ENCODE assay signal across 8 cellular contexts in genomic region chr5:134466241-134467069, GRCh38. TPM values are rescaled to one million over a fixed set of nuclear protein-coding genes. Genes with fewer than 3 reads are reported as not detected.
DNase-seq lines count a peak whose midpoint lies in the region; ATAC-seq and TF ChIP-seq lines count a peak whose summit lies in the region.

No MANE protein-coding gene starts in this region.

- no peaks in the 10 kb centered on the region for H3K27me3 ChIP-seq in A673 (replicated peaks; ENCODE audit: insufficient read depth, low read depth, low read length, poor library complexity)
- no peaks in the 10 kb centered on the region for H3K27me3 ChIP-seq in endodermal cell (ENCODE audit: control insufficient read depth, insufficient read depth, low read length, poor library complexity, severe bottlenecking)

- H3K27ac ChIP-seq in A673 (ENCODE audit: low read depth, low read length, poor library complexity, severe bottlenecking) (peak overlapping the region; percentile 91), endodermal cell (ENCODE audit: low read depth, low read length) (peak overlapping the region; percentile 15)

- no peaks in the 10 kb centered on the region for H3K36me3 ChIP-seq in A673 (ENCODE audit: insufficient read depth, low read length, poor library complexity, severe bottlenecking)
- no peaks in the 10 kb centered on the region for H3K36me3 ChIP-seq in endodermal cell (ENCODE audit: control insufficient read depth, insufficient read depth, low read length)

- CTCF ChIA-PET in A673 (lab: Charles Lee), result interaction anchor here (0.6 kb wide), 1 partner anchor 32 kb away, joined by 3 read pairs; no protein-coding TSS in a partner anchor

- BruUV-seq in A673 (replicated peaks; lab: Mats Ljungman, UMichigan), result TSS peak; percentile 83

- DNase-seq in A673 (ENCODE audit: low spot score) (peak; percentile 95), NCI-H748 (lab: John Stamatoyannopoulos, UW; ENCODE audit: unreplicated experiment) (peak; percentile 80), endodermal cell (peak; percentile 95), lung microvascular endothelial cell (ENCODE audit: low read depth in 2 of 2) (peak; percentile 81 to 93)
- peak; percentile 7 for DNase-seq in activated CD8-positive, alpha-beta memory T cell treated with anti-CD3 and anti-CD28 coated beads, Interleukin-2, amount 50 U/mL, for 24 hours (ENCODE audit: extremely low read depth)
- peak; percentile 9 to 71 for DNase-seq in stimulated activated effector memory CD8-positive, alpha-beta T cell treated with anti-CD3 and anti-CD28 coated beads, Interleukin-12 subunit alpha, Interleukin-12 subunit beta, amount 100 ng/mL, for 72 hours (ENCODE audit: low spot score in 2 of 2)

- POLR2A ChIA-PET in A673 (lab: Charles Lee; ENCODE audit: low non-redundant PET), result interaction anchor here (0.5 to 0.6 kb wide), 3 partner anchors 59 to 101 kb away, joined by 3 to 8 read pairs (median 4); no protein-coding TSS in a partner anchor

- intact Hi-C loops in A673 (cut with micrococcal nuclease; ENCODE audit: unreplicated experiment), result loop anchor here (5.0 kb wide), 2 partner anchors 54 to 61 kb away; partner anchors contain the start of genes CDKN2AIPNL and JADE2

- H3K27me3 Mint-ChIP-seq in endodermal cell (ENCODE audit: insufficient read depth), result no peaks in the 10 kb centered on the region

- H3K9ac ChIP-seq in endodermal cell (ENCODE audit: extremely low read depth, low read length, poor library complexity, severe bottlenecking), result peak overlapping the region; percentile 86

- no peaks in the 10 kb centered on the region for H3K9me3 ChIP-seq in A673 (ENCODE audit: low read depth, low read length, poor library complexity, severe bottlenecking)
- no peaks in the 10 kb centered on the region for H3K9me3 ChIP-seq in endodermal cell (ENCODE audit: control insufficient read depth, low read length)

- peak overlapping the region; percentile 97 for H3K27ac Mint-ChIP-seq in endodermal cell
- H3K27ac Mint-ChIP-seq in stimulated activated effector memory CD8-positive, alpha-beta T cell treated with anti-CD3 and anti-CD28 coated beads, Interleukin-12 subunit alpha, Interleukin-12 subunit beta, amount 100 ng/mL, for 72 hours, result peak overlapping the region; percentile 87

- peaks cover 14% of the 10 kb centered on the region for H3K4me1 Mint-ChIP-seq in endodermal cell
- peaks cover 14% of the 10 kb centered on the region for H3K4me1 Mint-ChIP-seq in stimulated activated effector memory CD8-positive, alpha-beta T cell treated with anti-CD3 and anti-CD28 coated beads, Interleukin-12 subunit alpha, Interleukin-12 subunit beta, amount 100 ng/mL, for 72 hours

- H3K4me3 ChIP-seq in A673 (ENCODE audit: low read depth, low read length, poor library complexity, severe bottlenecking) (peak overlapping the region; percentile 54), endodermal cell (ENCODE audit: low read length) (peak overlapping the region; percentile 85)

- no peak for TF ChIP-seq CTCF in A673 (conservative IDR thresholded peaks at IDR 0.05; ENCODE audit: low read depth, low read length)
- no peak for TF ChIP-seq CTCF in endodermal cell (conservative IDR thresholded peaks at IDR 0.05)

- no peaks in the 10 kb centered on the region for H3K36me3 Mint-ChIP-seq in endodermal cell (ENCODE audit: low read depth)
- no peaks in the 10 kb centered on the region for H3K36me3 Mint-ChIP-seq in stimulated activated effector memory CD8-positive, alpha-beta T cell treated with anti-CD3 and anti-CD28 coated beads, Interleukin-12 subunit alpha, Interleukin-12 subunit beta, amount 100 ng/mL, for 72 hours

- peaks cover 3% of the 10 kb centered on the region for H3K9me3 Mint-ChIP-seq in endodermal cell
- no peaks in the 10 kb centered on the region for H3K9me3 Mint-ChIP-seq in stimulated activated effector memory CD8-positive, alpha-beta T cell treated with anti-CD3 and anti-CD28 coated beads, Interleukin-12 subunit alpha, Interleukin-12 subunit beta, amount 100 ng/mL, for 72 hours

- 5 to 7% methylated on average over 11 to 26 of the region's 26 CpGs for WGBS in endodermal cell (ENCODE audit: insufficient coverage in 1 of 2, insufficient read length in 1 of 2), 2 experiments

- H3K4me1 ChIP-seq in A673 (ENCODE audit: insufficient read depth, low read length, poor library complexity, severe bottlenecking), result peaks cover 16% of the 10 kb centered on the region
- peaks cover 6% of the 10 kb centered on the region for H3K4me1 ChIP-seq in endodermal cell (ENCODE audit: control insufficient read depth, insufficient read depth, low read length)

- H3K4me3 Mint-ChIP-seq in endodermal cell, result peak overlapping the region; percentile 74
- peak overlapping the region; percentile 70 for H3K4me3 Mint-ChIP-seq in stimulated activated effector memory CD8-positive, alpha-beta T cell treated with anti-CD3 and anti-CD28 coated beads, Interleukin-12 subunit alpha, Interleukin-12 subunit beta, amount 100 ng/mL, for 72 hours

- ATAC-seq in GM18517 (IDR thresholded peaks at IDR 0.05; ENCODE audit: unreplicated experiment) (peak; percentile 26), HG03354 (IDR thresholded peaks at IDR 0.05; ENCODE audit: poor library complexity, severe bottlenecking, unreplicated experiment) (peak; percentile 70)
- peak; percentile 49 for ATAC-seq in stimulated activated effector memory CD8-positive, alpha-beta T cell treated with anti-CD3 and anti-CD28 coated beads, Interleukin-12 subunit alpha, Interleukin-12 subunit beta, amount 100 ng/mL, for 72 hours

RNA-seq across cellular contexts. Expression of gene CDKN2AIPNL, which starts 54.8 kb away (rescaled TPM):
- 59.2 and 60.5 TPM in 2 replicates for total RNA-seq in A673 (2021)
- total RNA-seq in endodermal cell, result 10 to 100 TPM; 51.8 to 62.0 TPM
- polyA plus RNA-seq in endodermal cell (2013, experiment 1 of 2), result 52.3 TPM
- 49.5 TPM for polyA plus RNA-seq in endodermal cell (2013, experiment 2 of 2)
- 45.8 and 52.0 TPM in 2 replicates for total RNA-seq in lung microvascular endothelial cell

RNA-seq across cellular contexts. Expression of gene JADE2, which starts 59.0 kb away (rescaled TPM):
- total RNA-seq in A673 (2021) (15.8 and 18.4 TPM in 2 replicates), endodermal cell (10 to 100 TPM; 33.9 to 51.9 TPM), lung microvascular endothelial cell (11.8 and 17.5 TPM in 2 replicates)
- polyA plus RNA-seq in endodermal cell (2013, experiment 1 of 2), result 4.3 TPM
- polyA plus RNA-seq in endodermal cell (2013, experiment 2 of 2), result 4.5 TPM

Comparison
In these comparisons a context has a peak if more than half of its experiments do, and no peak if none do; other contexts are left out.
1. Peak in every context shown above with its lines: DNase-seq, ATAC-seq, H3K4me3 ChIP-seq and H3K27ac ChIP-seq.
2. DNase-seq: peak in every context shown above with its lines; median percentile 95 in A673; 95 in endodermal cell; 87 in lung microvascular endothelial cell; 80 in NCI-H748; 40 in stimulated activated effector memory CD8-positive, alpha-beta T cell treated with anti-CD3 and anti-CD28 coated beads, Interleukin-12 subunit alpha, Interleukin-12 subunit beta, amount 100 ng/mL, for 72 hours; 7 in activated CD8-positive, alpha-beta memory T cell treated with anti-CD3 and anti-CD28 coated beads, Interleukin-2, amount 50 U/mL, for 24 hours.